ENCODE assay signal across 8 cellular contexts in genomic region chr14:32077081-32078029, GRCh38. TPM values are rescaled to one million over a fixed set of nuclear protein-coding genes. Genes with fewer than 3 reads are reported as not detected.
A peak's percentile ranks its signal among the peaks of the same experiment; 100 is the strongest.
DNase-seq lines count a peak whose midpoint lies in the region; ATAC-seq and TF ChIP-seq lines count a peak whose summit lies in the region.

ARHGAP5 (plus strand) TSS chr14:32077304; CDS start chr14:32090670, 13,366 bp downstream.

- peak within 1 kb of the TSS; percentile 81 for H3K27ac ChIP-seq in ACC112 (ENCODE audit: low read depth, low read length)
- peak within 1 kb of the TSS; percentile 32 for H3K27ac ChIP-seq in OCI-LY3 (ENCODE audit: low read length)
- H3K27ac ChIP-seq in neural cell (ENCODE audit: low read length): peak within 1 kb of the TSS; percentile 93
- H3K27ac ChIP-seq in thyroid gland: peak within 1 kb of the TSS; percentile 99 to 100 (median 99)

- no peaks in the 10 kb centered on the region for H3K9me3 Mint-ChIP-seq in activated T-helper 17 cell treated with anti-CD3 and anti-CD28 coated beads, Interleukin-2, amount 50 U/mL, for 72 hours

- intact Hi-C loops in thyroid gland (cut with DNase I): loop anchor here (5.0 to 10.0 kb wide), 2 partner anchors 125 to 397 kb away; partner anchors contain the start of genes RNU6-7 and RNU6-8

- no peak for TF ChIP-seq EP300 in neural cell (conservative IDR thresholded peaks at IDR 0.05; ENCODE audit: poor library complexity, severe bottlenecking)

- H3K4me1 Mint-ChIP-seq in activated T-helper 17 cell treated with anti-CD3 and anti-CD28 coated beads, Interleukin-2, amount 50 U/mL, for 72 hours: peaks cover 32% of the 10 kb centered on the region

- peaks cover 21% of the 10 kb centered on the region for H3K36me3 Mint-ChIP-seq in activated T-helper 17 cell treated with anti-CD3 and anti-CD28 coated beads, Interleukin-2, amount 50 U/mL, for 72 hours (ENCODE audit: low read depth)

- ATAC-seq in GM18868 (IDR thresholded peaks at IDR 0.05; ENCODE audit: unreplicated experiment): peak; percentile 41
- peak; percentile 40 for ATAC-seq in HG03139 (IDR thresholded peaks at IDR 0.05; ENCODE audit: unreplicated experiment)
- peak; percentile 33 for ATAC-seq in activated T-helper 17 cell treated with anti-CD3 and anti-CD28 coated beads, Interleukin-2, amount 50 U/mL, for 72 hours (replicated peaks)

- peak within 1 kb of the TSS; percentile 93 for H3K27ac Mint-ChIP-seq in activated T-helper 17 cell treated with anti-CD3 and anti-CD28 coated beads, Interleukin-2, amount 50 U/mL, for 72 hours

- H3K4me2 ChIP-seq in OCI-LY3 (ENCODE audit: low read length) (peak within 1 kb of the TSS; percentile 95), neural cell (ENCODE audit: low read length) (peak within 1 kb of the TSS; percentile 96)

- no peaks in the 10 kb centered on the region for H3K9me3 ChIP-seq in OCI-LY3 (ENCODE audit: insufficient read depth, low read length)
- H3K9me3 ChIP-seq in neural cell (ENCODE audit: low read length): no peaks in the 10 kb centered on the region
- H3K9me3 ChIP-seq in thyroid gland: no peaks in the 10 kb centered on the region

- H3F3A ChIP-seq in neural cell (ENCODE audit: insufficient read depth, low read length, poor library complexity, severe bottlenecking): peaks cover 3% of the 10 kb centered on the region

- TF ChIP-seq POLR2A in thyroid gland (IDR thresholded peaks at IDR 0.05): peak in 1 of 2 donors; percentile 46

- peaks cover 10% of the 10 kb centered on the region for H4K20me1 ChIP-seq in OCI-LY3 (ENCODE audit: insufficient read depth, low read length)
- H4K20me1 ChIP-seq in neural cell (ENCODE audit: insufficient read depth): peaks cover 10% of the 10 kb centered on the region

- H3K9ac ChIP-seq in OCI-LY3 (ENCODE audit: low read length) (peak within 1 kb of the TSS; percentile 83), neural cell (ENCODE audit: low read length) (peak within 1 kb of the TSS; percentile 84)

- peaks cover 34% of the 10 kb centered on the region for H3K4me1 ChIP-seq in ACC112 (ENCODE audit: control insufficient read depth, insufficient read depth, low read length, unreplicated experiment)
- peaks cover 13% of the 10 kb centered on the region for H3K4me1 ChIP-seq in OCI-LY3 (ENCODE audit: low read length)
- peaks cover 7 to 16% of the 10 kb centered on the region in 2 donors for H3K4me1 ChIP-seq in thyroid gland

- no peaks in the 10 kb centered on the region for H3K9me2 ChIP-seq in neural cell (ENCODE audit: insufficient read depth, low read length)

- 0 to 1% methylated on average over 20 to 37 of the region's 98 CpGs for WGBS in thyroid gland, 2 donors

- H3K36me3 ChIP-seq in ACC112 (ENCODE audit: insufficient read depth, low read length): no peaks in the 10 kb centered on the region
- H3K36me3 ChIP-seq in OCI-LY3 (replicated peaks; ENCODE audit: low read depth, low read length): no peaks in the 10 kb centered on the region
- H3K36me3 ChIP-seq in neural cell (ENCODE audit: insufficient read depth, low read length): no peaks in the 10 kb centered on the region
- H3K36me3 ChIP-seq in thyroid gland: no peaks in the 10 kb centered on the region

- TF ChIP-seq CTCF in OCI-LY3 (IDR thresholded peaks at IDR 0.05; ENCODE audit: low read depth, low read length): no peak
- TF ChIP-seq CTCF in fibroblast of pulmonary artery (IDR thresholded peaks at IDR 0.05; ENCODE audit: low read length, missing control alignments): no peak
- peak; percentile 40 for TF ChIP-seq CTCF in neural cell (IDR thresholded peaks at IDR 0.05; ENCODE audit: poor library complexity, severe bottlenecking)
- TF ChIP-seq CTCF in thyroid gland (IDR thresholded peaks at IDR 0.05): peak in 1 of 6 experiments; percentile 9

- H2AFZ ChIP-seq in ACC112 (ENCODE audit: low read length, unreplicated experiment) (peak within 1 kb of the TSS; percentile 43), OCI-LY3 (ENCODE audit: low read depth, low read length) (peak within 1 kb of the TSS; percentile 99), neural cell (ENCODE audit: low read depth, low read length) (peak within 1 kb of the TSS; percentile 90)

- H3K4me3 ChIP-seq in ACC112 (ENCODE audit: low read depth, low read length) (peak within 1 kb of the TSS; percentile 85), OCI-LY3 (ENCODE audit: low read length) (peak within 1 kb of the TSS; percentile 97), fibroblast of pulmonary artery (replicated peaks; ENCODE audit: low read depth, low read length) (peak within 1 kb of the TSS; percentile 91), neural cell (ENCODE audit: low read length) (peak within 1 kb of the TSS; percentile 89), thyroid gland (replicated peaks in 1 of 3) (peak within 1 kb of the TSS; percentile 43 to 99 (median 96))

- H3K27me3 ChIP-seq in ACC112 (ENCODE audit: insufficient read depth, low read length) (no peaks in the 10 kb centered on the region), OCI-LY3 (ENCODE audit: low read depth, low read length) (peaks cover 24% of the 10 kb centered on the region), neural cell (ENCODE audit: insufficient read depth, low read depth, low read length) (no peaks in the 10 kb centered on the region), thyroid gland (no peaks in the 10 kb centered on the region)

- peak; percentile 40 for DNase-seq in fibroblast of pulmonary artery (ENCODE audit: low read depth)
- DNase-seq in thyroid gland: no peak

- TF ChIP-seq RAD21 in neural cell (conservative IDR thresholded peaks at IDR 0.05): peak; percentile 23

- H3K4me3 Mint-ChIP-seq in activated T-helper 17 cell treated with anti-CD3 and anti-CD28 coated beads, Interleukin-2, amount 50 U/mL, for 72 hours: peak within 1 kb of the TSS; percentile 92

- no peaks in the 10 kb centered on the region for H3K27me3 Mint-ChIP-seq in activated T-helper 17 cell treated with anti-CD3 and anti-CD28 coated beads, Interleukin-2, amount 50 U/mL, for 72 hours

- H3K79me2 ChIP-seq in ACC112 (ENCODE audit: control insufficient read depth, insufficient read depth, low read length, unreplicated experiment): peaks cover 57% of the 10 kb centered on the region
- H3K79me2 ChIP-seq in OCI-LY3 (ENCODE audit: low read length): peaks cover 21% of the 10 kb centered on the region
- H3K79me2 ChIP-seq in neural cell (replicated peaks; ENCODE audit: insufficient read depth, low read length): peaks cover 41% of the 10 kb centered on the region

TF ChIP-seq in neural cell, 6 proteins besides CTCF, POLR2A, EP300 and RAD21:
- TF ChIP-seq POLR2AphosphoS5 (IDR thresholded peaks at IDR 0.05) (peak; percentile 54), TAF1 (IDR thresholded peaks at IDR 0.05; ENCODE audit: low read depth) (peak; percentile 22), REST (IDR thresholded peaks at IDR 0.05; ENCODE audit: borderline replicate concordance) (no peak), MXI1 (conservative IDR thresholded peaks at IDR 0.05; ENCODE audit: poor library complexity, severe bottlenecking) (peak; percentile 35)

RNA-seq across cellular contexts. Expression of gene ARHGAP5, which starts in this region (rescaled TPM):
- total RNA-seq in activated T-helper 17 cell treated with anti-CD3 and anti-CD28 coated beads, Interleukin-2, amount 50 U/mL, for 72 hours: 10 to 100 TPM; 27.5 to 55.7 TPM
- 32.2 and 33.1 TPM in 2 replicates for polyA plus RNA-seq in neural cell
- polyA minus RNA-seq in neural cell: 329 and 373 TPM in 2 replicates
- total RNA-seq in thyroid gland: 100 to 1,000 TPM; 189 to 365 (median 229) TPM

Comparison
In these comparisons a context has a peak if more than half of its experiments do, and no peak if none do; other contexts are left out.
1. H2AFZ ChIP-seq: peak in every context shown above with its lines; median percentile 99 in OCI-LY3; 90 in neural cell; 43 in ACC112.
2. H3K27ac ChIP-seq: peak in every context shown above with its lines; median percentile 99 in thyroid gland; 93 in neural cell; 81 in ACC112; 32 in OCI-LY3.